ENCODE assay signal across 19 cellular contexts in genomic region chr12:92721130-92721529, GRCh38.
"Had no signal": no experiment of that assay in that cellular context is flagged by ENCODE, and none has a peak within 500 bp of the region (broad histone marks: within the 10 kb centered on the region; RNA-seq: fewer than 3 reads in every experiment).

No MANE protein-coding gene starts in this region.

- FAIRE-seq: endothelial cell of umbilical vein, kidney, pancreas had no signal

- DNase-seq: activated CD4-positive, alpha-beta memory T cell treated with anti-CD3 and anti-CD28 coated beads for 36 hours; activated naive CD8-positive, alpha-beta T cell treated with anti-CD3 and anti-CD28 coated beads, Interleukin-2, amount 10 ng/mL, durations not matched to agents 7 days and 5 days; activated T-cell treated with anti-CD3 and anti-CD28 coated beads, Interleukin-2, amount 50 U/mL, for 72 hours; aorta; effector CD4-positive, alpha-beta T cell; foreskin melanocyte; heart right ventricle; kidney; pancreas; retina; stimulated activated CD4-positive, alpha-beta T cell treated with anti-CD3 and anti-CD28 coated beads, Interleukin-15, amount 100 ng/mL, for 24 hours; stimulated activated CD4-positive, alpha-beta T cell treated with anti-CD3 and anti-CD28 coated beads, Interleukin-4, amount 100 ng/mL, for 4 hours; stomach; T-helper 9 cell; thyroid gland had no signal

- H3K27ac ChIP-seq: coronary artery, heart right ventricle, neural progenitor cell, pancreas, stomach, thyroid gland, VCaP had no signal
